8 cellular contexts compared by ENCODE assay signal in genomic region chr2:61468231-61468630, GRCh38. TPM values are rescaled to one million over a fixed set of nuclear protein-coding genes. Genes with fewer than 3 reads are reported as not detected.
A peak's percentile ranks its signal among the peaks of the same experiment; 100 is the strongest.
DNase-seq lines count a peak whose midpoint lies in the region; ATAC-seq and TF ChIP-seq lines count a peak whose summit lies in the region.
"Not testable (repeated sequence)": the region's sequence is repeated elsewhere in the genome, so short reads cannot be mapped to it uniquely, and the experiment has no call there.

No MANE protein-coding gene starts in this region.

- H3K4me2 ChIP-seq in DND-41 (ENCODE audit: insufficient read depth, low read length), result peak overlapping the region; percentile 79
- H3K4me2 ChIP-seq in hepatocyte, result peak overlapping the region; percentile 77
- peak overlapping the region; percentile 96 for H3K4me2 ChIP-seq in smooth muscle cell

- not testable (repeated sequence) for H3K9me3 ChIP-seq in DND-41 (ENCODE audit: insufficient read depth, low read length, severe bottlenecking); hepatocyte (ENCODE audit: low read depth); smooth muscle cell (replicated peaks; ENCODE audit: low read depth)

- peaks cover 17% of the 10 kb centered on the region; the same call in 1 of the 2 replicates for H3K36me3 ChIP-seq in DND-41 (ENCODE audit: insufficient read depth, low read length)
- H3K36me3 ChIP-seq in hepatocyte (replicated peaks; ENCODE audit: insufficient read depth, low read depth); smooth muscle cell (ENCODE audit: low read depth): not testable (repeated sequence)

- BruUV-seq in MCF 10A (replicated peaks; lab: Mats Ljungman, UMichigan), result not testable (repeated sequence)

- CTCF ChIA-PET in MCF 10A (lab: Yijun Ruan, JAX), result interaction anchor here (0.6 to 1.4 kb wide), 2 partner anchors 18 to 887 kb away, joined by 3 to 4 read pairs; no protein-coding TSS in a partner anchor

- not testable (repeated sequence) for TF ChIP-seq POLR2A in NB4 (IDR thresholded peaks at IDR 0.05; ENCODE audit: extremely low read depth, insufficient read length)

- WGBS in hepatocyte (ENCODE audit: low lambda C conversion rate, missing lambda C conversion rate), result 91% methylated on average over 10 of the region's 10 CpGs
- WGBS in smooth muscle cell (ENCODE audit: low lambda C conversion rate), result 95% methylated on average over 10 of the region's 10 CpGs

- ATAC-seq in DND-41 (ENCODE audit: insufficient read depth, low read depth); activated T-cell treated with anti-CD3 and anti-CD28 coated beads, Interleukin-2, amount 50 U/mL, for 72 hours (replicated peaks in 1 of 2): not testable (repeated sequence)

- H3K27me3 ChIP-seq in DND-41 (ENCODE audit: insufficient read depth, low read length, poor library complexity); hepatocyte; smooth muscle cell (ENCODE audit: low read depth): not testable (repeated sequence)

- not testable (repeated sequence) for DNase-seq in DND-41; NB4 (ENCODE audit: low read depth); activated T-cell treated with anti-CD3 and anti-CD28 coated beads, Interleukin-2, amount 50 U/mL, for 72 hours; MCF 10A (ENCODE audit: unreplicated experiment); hepatocyte (ENCODE audit: low spot score); smooth muscle cell (lab: John Stamatoyannopoulos, UW; ENCODE audit: unreplicated experiment)

- not testable (repeated sequence) for H3K36me3 Mint-ChIP-seq in activated T-cell treated with anti-CD3 and anti-CD28 coated beads, Interleukin-2, amount 50 U/mL, for 72 hours (ENCODE audit: insufficient read depth in 2 of 2); nephron (ENCODE audit: low read depth)
- peaks cover 26% of the 10 kb centered on the region for H3K36me3 Mint-ChIP-seq in MCF 10A (ENCODE audit: insufficient read depth, unreplicated experiment)

- peak overlapping the region; percentile 90 to 94 for H3K4me3 Mint-ChIP-seq in activated T-cell treated with anti-CD3 and anti-CD28 coated beads, Interleukin-2, amount 50 U/mL, for 72 hours
- H3K4me3 Mint-ChIP-seq in MCF 10A (ENCODE audit: unreplicated experiment) (peak overlapping the region; percentile 79), nephron (peak overlapping the region in 2 of 3 experiments; percentile 91 to 99)

- peaks cover 69% of the 10 kb centered on the region for H3K4me1 Mint-ChIP-seq in activated T-cell treated with anti-CD3 and anti-CD28 coated beads, Interleukin-2, amount 50 U/mL, for 72 hours (ENCODE audit: low read depth)
- not testable (repeated sequence) for H3K4me1 Mint-ChIP-seq in MCF 10A (ENCODE audit: insufficient read depth, unreplicated experiment)
- H3K4me1 Mint-ChIP-seq in nephron, result peaks cover 23% of the 10 kb centered on the region

- peak overlapping the region; percentile 88 for H3K27ac Mint-ChIP-seq in activated T-cell treated with anti-CD3 and anti-CD28 coated beads, Interleukin-2, amount 50 U/mL, for 72 hours
- not testable (repeated sequence) for H3K27ac Mint-ChIP-seq in MCF 10A (ENCODE audit: low read depth, unreplicated experiment)
- H3K27ac Mint-ChIP-seq in nephron, result peak overlapping the region in 2 of 3 experiments; percentile 95 to 99

- H3K9me2 ChIP-seq in hepatocyte (replicated peaks; ENCODE audit: insufficient read depth), result not testable (repeated sequence)

- POLR2A ChIA-PET in MCF 10A (lab: Yijun Ruan, JAX), result interaction anchor here (0.9 to 1.3 kb wide), 4 partner anchors 12 to 70 kb away, joined by 3 to 4 read pairs (median 3); partner anchors contain the start of gene XPO1

- not testable (repeated sequence) for H3F3A ChIP-seq in smooth muscle cell (ENCODE audit: low read depth)

- H3K27me3 Mint-ChIP-seq in activated T-cell treated with anti-CD3 and anti-CD28 coated beads, Interleukin-2, amount 50 U/mL, for 72 hours (ENCODE audit: low read depth); MCF 10A (ENCODE audit: insufficient read depth, unreplicated experiment); nephron (ENCODE audit: low read depth): not testable (repeated sequence)

- TF ChIP-seq CTCF in DND-41 (IDR thresholded peaks at IDR 0.05; ENCODE audit: borderline replicate concordance, extremely low read depth, low read length, poor library complexity, severe bottlenecking); NB4 (IDR thresholded peaks at IDR 0.05; ENCODE audit: low read depth, low read length); VCaP (conservative IDR thresholded peaks at IDR 0.05); MCF 10A (IDR thresholded peaks at IDR 0.05; ENCODE audit: unreplicated experiment); hepatocyte (IDR thresholded peaks at IDR 0.05; ENCODE audit: poor library complexity); nephron (IDR thresholded peaks at IDR 0.05; ENCODE audit: unreplicated experiment in 3 of 3); smooth muscle cell (IDR thresholded peaks at IDR 0.05; ENCODE audit: borderline replicate concordance, insufficient read depth, poor library complexity, severe bottlenecking): not testable (repeated sequence)

- H3K79me2 ChIP-seq in DND-41 (ENCODE audit: insufficient read depth, low read length) (peaks cover 88% of the 10 kb centered on the region), hepatocyte (peaks cover 82% of the 10 kb centered on the region), smooth muscle cell (ENCODE audit: low read depth) (peaks cover 82% of the 10 kb centered on the region)

- H3K4me3 ChIP-seq in DND-41 (ENCODE audit: low read depth in 1 of 2, low read length in 2 of 2) (peak overlapping the region in 1 of 2 experiments; percentile 8; a peak in 1 of 4 replicates), NB4 (ENCODE audit: low read depth, low read length) (peak overlapping the region; percentile 71)
- not testable (repeated sequence) for H3K4me3 ChIP-seq in hepatocyte, smooth muscle cell

- not testable (repeated sequence) for H2AFZ ChIP-seq in DND-41 (ENCODE audit: low read depth, low read length); hepatocyte; smooth muscle cell (ENCODE audit: low read depth)

- H3K4me1 ChIP-seq in DND-41 (ENCODE audit: insufficient read depth, low read length) (peaks cover 40% of the 10 kb centered on the region), hepatocyte (ENCODE audit: insufficient read depth) (peaks cover 38% of the 10 kb centered on the region), smooth muscle cell (ENCODE audit: low read depth) (peaks cover 31% of the 10 kb centered on the region)

- H4K20me1 ChIP-seq in DND-41 (ENCODE audit: insufficient read depth, low read length) (peaks cover 31% of the 10 kb centered on the region), hepatocyte (ENCODE audit: insufficient read depth, poor library complexity, severe bottlenecking) (peaks cover 63% of the 10 kb centered on the region), smooth muscle cell (ENCODE audit: low read depth) (peaks cover 70% of the 10 kb centered on the region)

- H3K9ac ChIP-seq in DND-41 (ENCODE audit: low read depth, low read length), result peak overlapping the region; percentile 92; the same call in 1 of the 2 replicates
- H3K9ac ChIP-seq in smooth muscle cell (ENCODE audit: low read depth), result not testable (repeated sequence)

- not testable (repeated sequence) for H3K9me3 Mint-ChIP-seq in activated T-cell treated with anti-CD3 and anti-CD28 coated beads, Interleukin-2, amount 50 U/mL, for 72 hours; MCF 10A (ENCODE audit: unreplicated experiment); nephron

- intact Hi-C loops in MCF 10A (cut with micrococcal nuclease), result not testable (repeated sequence)

- not testable (repeated sequence) for H3K27ac ChIP-seq in DND-41 (ENCODE audit: low read length); smooth muscle cell (ENCODE audit: low read depth)
- H3K27ac ChIP-seq in VCaP, result peak overlapping the region; percentile 99
- peak overlapping the region; percentile 99 for H3K27ac ChIP-seq in hepatocyte

RNA-seq across cellular contexts. Expression of gene USP34, which starts 2.7 kb away (rescaled TPM):
- 100 to 1,000 TPM in 1 of 2 donors, 10 to 100 TPM in 1; 100.0 to 104 TPM for total RNA-seq in activated T-cell treated with anti-CD3 and anti-CD28 coated beads, Interleukin-2, amount 50 U/mL, for 72 hours
- 101 and 105 TPM in 2 replicates for total RNA-seq in MCF 10A (2022)
- total RNA-seq in hepatocyte, result 115 and 125 TPM in 2 replicates
- 36.8 and 46.3 TPM in 2 replicates for polyA plus RNA-seq in hepatocyte
- total RNA-seq in smooth muscle cell, result 151 and 152 TPM in 2 replicates
- polyA plus RNA-seq in smooth muscle cell, result 26.4 and 32.5 TPM in 2 replicates
